11 cellular contexts compared by ENCODE assay signal in the genomic region with DNA sequence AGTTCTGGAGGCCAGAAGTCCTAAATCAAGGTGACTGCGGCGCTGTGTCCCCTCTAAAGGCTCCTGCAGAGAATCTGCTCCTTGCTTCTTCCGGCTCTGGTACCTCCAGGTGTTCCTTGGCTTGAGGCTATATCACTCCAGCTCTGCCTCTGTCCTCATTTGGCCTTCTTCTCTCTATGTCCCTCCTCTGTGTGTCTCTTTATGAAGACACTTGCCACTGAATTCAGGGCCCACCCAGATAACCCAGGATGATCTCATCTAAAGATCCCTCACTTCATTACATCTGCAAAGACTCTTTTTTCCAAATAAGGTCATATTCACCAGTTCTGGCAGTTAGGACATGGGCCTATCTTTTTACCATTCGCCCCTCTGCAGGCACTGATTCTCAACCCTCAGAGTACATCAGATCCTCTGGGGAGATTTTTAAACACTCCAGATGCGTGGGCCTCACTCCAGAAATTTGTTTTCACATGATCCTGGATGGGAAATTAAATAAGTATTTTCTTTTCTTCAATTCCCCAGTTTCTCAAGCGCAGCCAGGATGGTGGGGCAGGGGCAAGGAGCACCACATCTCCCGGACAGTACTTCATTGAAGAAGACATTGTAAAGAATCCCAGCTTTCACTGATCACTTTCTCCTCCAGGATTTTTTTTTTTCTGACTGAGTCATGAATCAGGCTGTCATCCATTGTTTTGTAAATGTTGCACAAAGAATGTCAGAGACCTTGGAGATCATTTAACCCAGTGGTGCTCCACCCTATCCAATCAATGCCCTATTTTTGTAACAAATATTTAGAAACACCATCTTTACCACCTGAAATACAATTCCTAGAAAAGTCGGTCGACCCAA. TPM values are rescaled to one million over a fixed set of nuclear protein-coding genes. Genes with fewer than 3 reads are reported as not detected.
DNase-seq lines count a peak whose midpoint lies in the region; ATAC-seq, FAIRE-seq and TF ChIP-seq lines count a peak whose summit lies in the region.
"Had no signal": no experiment of that assay in that cellular context is flagged by ENCODE, and none has a peak within 500 bp of the region (broad histone marks: within the 10 kb centered on the region; RNA-seq: fewer than 3 reads in every experiment).

No MANE protein-coding gene starts in this region.

- no peak overlapping the region for H2BK5ac ChIP-seq in H9 (ENCODE audit: insufficient read length, low read length)

- peaks cover 9 to 21% (median 15%) of the 10 kb centered on the region in 3 experiments for H3K36me3 Mint-ChIP-seq in H9 (ENCODE audit: insufficient read depth in 1 of 3, low read depth in 3 of 3)

- no peak overlapping the region for H3K27ac ChIP-seq in H9 (ENCODE audit: insufficient read length, low read depth, low read length)
- H3K27ac ChIP-seq in foreskin keratinocyte, result no peak overlapping the region
- peak overlapping the region in 2 of 4 donors; percentile 23 to 26 for H3K27ac ChIP-seq in gastrocnemius medialis

- no peak for TF ChIP-seq POLR2A in gastrocnemius medialis (IDR thresholded peaks at IDR 0.05)

- H2BK15ac ChIP-seq in H9 (ENCODE audit: low read depth, low read length), result no peak overlapping the region

- H3K4me3 Mint-ChIP-seq in H9, result no peak overlapping the region

- no peak for TF ChIP-seq CTCF in H9 (conservative IDR thresholded peaks at IDR 0.05)
- TF ChIP-seq CTCF in foreskin keratinocyte (conservative IDR thresholded peaks at IDR 0.05), result no peak
- no peak for TF ChIP-seq CTCF in gastrocnemius medialis (IDR thresholded peaks at IDR 0.05 in 4 of 5, conservative IDR thresholded peaks at IDR 0.05 in 1 of 5)
- no peak for TF ChIP-seq CTCF in D721Med (IDR thresholded peaks at IDR 0.05; ENCODE audit: insufficient read depth, missing control alignments)

- H3K79me2 ChIP-seq in H9 (ENCODE audit: insufficient read depth, low read length), result no peaks in the 10 kb centered on the region

- no peak overlapping the region for H3K4me2 ChIP-seq in H9 (ENCODE audit: insufficient read depth, insufficient read length, low read length)

- no peak overlapping the region for H3T11ph ChIP-seq in H9 (ENCODE audit: low read length)

- peaks cover 2% of the 10 kb centered on the region; the same call in 1 of the 2 replicates for H3K27me3 Mint-ChIP-seq in H9 (ENCODE audit: low read depth)

- intact Hi-C loops in gastrocnemius medialis (cut with DNase I; ENCODE audit: low total_unique reads), result no loop called here

- H3K23ac ChIP-seq in H9 (ENCODE audit: insufficient read length, low read depth, low read length), result no peak overlapping the region

- in situ Hi-C loops in gastrocnemius medialis (cut with MboI; ENCODE audit: low sequenced_read_pairs in 4 of 4), result no loop called here

- peaks cover 4% of the 10 kb centered on the region; the same call in 1 of the 2 replicates for H3K4me1 ChIP-seq in H9 (ENCODE audit: insufficient read depth, low read length)
- peaks cover 22% of the 10 kb centered on the region for H3K4me1 ChIP-seq in adipocyte (ENCODE audit: control insufficient read depth, insufficient read depth, low read length)
- H3K4me1 ChIP-seq in foreskin keratinocyte, result peaks cover 4% of the 10 kb centered on the region
- no peaks in the 10 kb centered on the region for H3K4me1 ChIP-seq in gastrocnemius medialis

- H3K56ac ChIP-seq in H9 (ENCODE audit: insufficient read length, low read depth, low read length), result no peak overlapping the region

- H2AFZ ChIP-seq in H9 (ENCODE audit: low read length), result no peak overlapping the region

- WGBS in H9 (ENCODE audit: extremely low coverage, insufficient read length, low lambda C conversion rate), result no CpG with 5 or more reads among the region's 9 CpGs

- H2BK20ac ChIP-seq in H9 (ENCODE audit: low read depth, low read length, poor library complexity, severe bottlenecking), result no peak overlapping the region

- no peak overlapping the region for H2AK5ac ChIP-seq in H9 (ENCODE audit: insufficient read length, low read length)

- H2BK120ac ChIP-seq in H9 (ENCODE audit: low read depth, low read length, poor library complexity, severe bottlenecking), result no peak overlapping the region

- no peak overlapping the region for H4K91ac ChIP-seq in H9 (ENCODE audit: insufficient read length, low read depth, low read length)

- no peak overlapping the region for H4K5ac ChIP-seq in H9 (ENCODE audit: insufficient read length, low read depth, low read length)

- H3K9ac ChIP-seq in H9 (ENCODE audit: extremely low read depth, insufficient read length, low read length) (no peak overlapping the region), adipocyte (ENCODE audit: low read length) (peak overlapping the region; percentile 26)

- H3K4me3 ChIP-seq in adipocyte (ENCODE audit: low read length), result no peak overlapping the region
- no peak overlapping the region for H3K4me3 ChIP-seq in gastrocnemius medialis
- H3K4me3 ChIP-seq: HAP-1, heart left ventricle had no signal

- H2BK12ac ChIP-seq in H9 (ENCODE audit: insufficient read length, low read depth, low read length), result no peak overlapping the region

- H3K9me3 Mint-ChIP-seq in H9, result peaks cover 23 to 34% of the 10 kb centered on the region in 2 experiments

- no peak overlapping the region; the same call in 1 of the 2 replicates for H3K4ac ChIP-seq in H9 (ENCODE audit: low read depth, low read length)

- H3K79me1 ChIP-seq in H9 (ENCODE audit: insufficient read depth, low read depth, low read length, poor library complexity, severe bottlenecking), result no peaks in the 10 kb centered on the region

- H3K27ac Mint-ChIP-seq in H9, result peak overlapping the region in 1 of 3 experiments; percentile 42; a peak in 2 of 7 replicates

- no peaks in the 10 kb centered on the region for H4K20me1 ChIP-seq in H9 (ENCODE audit: control insufficient read depth, insufficient read depth, insufficient read length)

- H3K36me3 ChIP-seq in adipocyte (ENCODE audit: control insufficient read depth, insufficient read depth, low read length, severe bottlenecking) (no peaks in the 10 kb centered on the region), gastrocnemius medialis (no peaks in the 10 kb centered on the region)
- H3K36me3 ChIP-seq: HAP-1, heart left ventricle had no signal

- FAIRE-seq in D721Med (lab: Jason Lieb, UNC), result no peak
- no peak for FAIRE-seq in HTR-8/SVneo (lab: Jason Lieb, UNC)

- H3K18ac ChIP-seq in H9 (ENCODE audit: insufficient read length, low read depth, low read length), result peak overlapping the region; percentile 51

- no peaks in the 10 kb centered on the region for H3K23me2 ChIP-seq in H9 (ENCODE audit: insufficient read length, low read depth, low read length, poor library complexity, severe bottlenecking)

- H4K8ac ChIP-seq in H9 (replicated peaks; ENCODE audit: insufficient read length, low read depth, low read length), result no peak overlapping the region

- peaks cover 24 to 31% of the 10 kb centered on the region in 2 experiments for H3K4me1 Mint-ChIP-seq in H9

- H3K27me3 ChIP-seq in H9 (ENCODE audit: insufficient read depth, low read length) (no peaks in the 10 kb centered on the region), adipocyte (replicated peaks; ENCODE audit: control insufficient read depth, insufficient read depth, low read length) (no peaks in the 10 kb centered on the region), foreskin keratinocyte (peaks cover 14% of the 10 kb centered on the region), gastrocnemius medialis (no peaks in the 10 kb centered on the region)
- H3K27me3 ChIP-seq: heart left ventricle had no signal

- no peak for ATAC-seq in foreskin keratinocyte
- peak; percentile 25 to 34 for ATAC-seq in gastrocnemius medialis

- DNase-seq in H9 (peak; percentile 20), adipocyte (ENCODE audit: low read depth) (peak; percentile 3), foreskin keratinocyte (peak; percentile 4 to 27), gastrocnemius medialis (peak in 1 of 2 donors; percentile 23), D721Med (ENCODE audit: insufficient read length, low spot score) (no peak), DMS114 treated with DMSO at 0.1 percent for 48 hours (lab: John Stamatoyannopoulos, UW; ENCODE audit: unreplicated experiment) (no peak), HTR-8/SVneo (ENCODE audit: insufficient read length, low spot score) (no peak)
- DNase-seq: anterior cingulate cortex, left cardiac atrium had no signal

- no peak overlapping the region for H3K14ac ChIP-seq in H9 (ENCODE audit: insufficient read depth, low read length)

- H3K9me3 ChIP-seq in H9 (ENCODE audit: control insufficient read depth, low read depth, low read length), result peaks cover 22% of the 10 kb centered on the region
- no peaks in the 10 kb centered on the region for H3K9me3 ChIP-seq in adipocyte (ENCODE audit: control insufficient read depth, low read length)
- no peaks in the 10 kb centered on the region for H3K9me3 ChIP-seq in gastrocnemius medialis
- H3K9me3 ChIP-seq: HAP-1, heart left ventricle had no signal

RNA-seq across cellular contexts. Expression of a gene that starts 27.4 kb away (rescaled TPM):
- total RNA-seq in H9 (2021) (2.0 and 2.1 TPM in 2 replicates), foreskin keratinocyte (1.4 and 2.2 TPM in 2 replicates), gastrocnemius medialis (1 to 10 TPM in 2 of 4 donors, under 1 TPM in 2; 0.47 to 1.7 (median 1.1) TPM)
- polyA plus RNA-seq in foreskin keratinocyte, result 0.75 and 1.0 TPM in 2 replicates

Comparison
In these comparisons a context has a peak if more than half of its experiments do, and no peak if none do; other contexts are left out.
1. DNase-seq: peak in H9 (single experiment), adipocyte (single experiment) and foreskin keratinocyte (2 of 2); none in D721Med (single experiment), DMS114 treated with DMSO at 0.1 percent for 48 hours (single experiment) and HTR-8/SVneo (single experiment).